1 cellular context compared by ENCODE assay signal in genomic region chr16:28526201-28527099, GRCh38.
TF ChIP-seq lines count a peak whose summit lies in the region.

No MANE protein-coding gene starts in this region.

TF ChIP-seq in HepG2, 621 proteins besides CTCF, POLR2A, EP300 and RAD21 (continued from another document and continues in another):
- TF ChIP-seq REST (IDR thresholded peaks at IDR 0.05; ENCODE audit: borderline replicate concordance in 1 of 2, low read depth in 1 of 2, low read length in 2 of 2): peak in 1 of 2 experiments; percentile 52; a peak in 1 of 4 replicates
- TF ChIP-seq GPN1 (CRISPR knock-in tag; IDR thresholded peaks at IDR 0.05; ENCODE audit: borderline replicate concordance): no peak
- peak; percentile 72; the same call in 1 of the 2 replicates for TF ChIP-seq ZNF543 (CRISPR knock-in tag; IDR thresholded peaks at IDR 0.05)
- TF ChIP-seq NFE2L2 (IDR thresholded peaks at IDR 0.05; ENCODE audit: low read length): no peak
- TF ChIP-seq, protein P1, sequence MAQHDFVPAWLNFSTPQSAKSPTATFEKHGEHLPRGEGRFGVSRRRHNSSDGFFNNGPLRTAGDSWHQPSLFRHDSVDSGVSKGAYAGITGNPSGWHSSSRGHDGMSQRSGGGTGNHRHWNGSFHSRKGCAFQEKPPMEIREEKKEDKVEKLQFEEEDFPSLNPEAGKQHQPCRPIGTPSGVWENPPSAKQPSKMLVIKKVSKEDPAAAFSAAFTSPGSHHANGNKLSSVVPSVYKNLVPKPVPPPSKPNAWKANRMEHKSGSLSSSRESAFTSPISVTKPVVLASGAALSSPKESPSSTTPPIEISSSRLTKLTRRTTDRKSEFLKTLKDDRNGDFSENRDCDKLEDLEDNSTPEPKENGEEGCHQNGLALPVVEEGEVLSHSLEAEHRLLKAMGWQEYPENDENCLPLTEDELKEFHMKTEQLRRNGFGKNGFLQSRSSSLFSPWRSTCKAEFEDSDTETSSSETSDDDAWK (CRISPR knock-in tag; IDR thresholded peaks at IDR 0.05): no peak
- no peak; the same call in 1 of the 2 replicates for TF ChIP-seq GABPB1 (CRISPR knock-in tag; IDR thresholded peaks at IDR 0.05)
- TF ChIP-seq ZNF691 (CRISPR knock-in tag; IDR thresholded peaks at IDR 0.05; ENCODE audit: borderline replicate concordance, low read depth): peak; percentile 77
- no peak for TF ChIP-seq ZIK1 (CRISPR knock-in tag; IDR thresholded peaks at IDR 0.05; ENCODE audit: borderline replicate concordance, low read depth)
- no peak; the same call in 1 of the 2 replicates for TF ChIP-seq ZNF292 (CRISPR knock-in tag; IDR thresholded peaks at IDR 0.05; ENCODE audit: borderline replicate concordance, low read depth)
- no peak for TF ChIP-seq HCFC1 (IDR thresholded peaks at IDR 0.05; ENCODE audit: low read depth, low read length)
- peak; percentile 56; the same call in 1 of the 2 replicates for TF ChIP-seq AKAP8 (CRISPR knock-in tag; IDR thresholded peaks at IDR 0.05)
- no peak for TF ChIP-seq SOX6 (IDR thresholded peaks at IDR 0.05)
- TF ChIP-seq SOX6 (CRISPR knock-in tag; IDR thresholded peaks at IDR 0.05): peak; percentile 99
- no peak for TF ChIP-seq HNRNPH1 (optimal IDR thresholded peaks at IDR 0.05; ENCODE audit: low read depth, low read length)
- peak; percentile 99 for TF ChIP-seq ZBTB3 (CRISPR knock-in tag; IDR thresholded peaks at IDR 0.05; ENCODE audit: borderline replicate concordance, low read depth)
- no peak for TF ChIP-seq E2F1 (CRISPR knock-in tag; IDR thresholded peaks at IDR 0.05)
- TF ChIP-seq RELA (CRISPR knock-in tag; IDR thresholded peaks at IDR 0.05): 0 out of 2 replicates have a peak, but pooled peaks have one; percentile 22
- no peak; the same call in 1 of the 2 replicates for TF ChIP-seq ZNF777 (CRISPR knock-in tag; IDR thresholded peaks at IDR 0.05)
- no peak for TF ChIP-seq HOXA9 (CRISPR knock-in tag; IDR thresholded peaks at IDR 0.05; ENCODE audit: borderline replicate concordance)
- TF ChIP-seq ZNF615 (CRISPR knock-in tag; IDR thresholded peaks at IDR 0.05; ENCODE audit: borderline replicate concordance): no peak
- no peak for TF ChIP-seq ONECUT2 (CRISPR knock-in tag; IDR thresholded peaks at IDR 0.05)
- TF ChIP-seq WIZ (CRISPR knock-in tag; IDR thresholded peaks at IDR 0.05): peak; percentile 88
- TF ChIP-seq HMGA1 (CRISPR knock-in tag; conservative IDR thresholded peaks at IDR 0.05): no peak
- peak; percentile 85 for TF ChIP-seq IRF2 (CRISPR knock-in tag; IDR thresholded peaks at IDR 0.05)
- no peak for TF ChIP-seq HNRNPK (IDR thresholded peaks at IDR 0.05; ENCODE audit: low read depth, low read length, poor library complexity, severe bottlenecking)
- no peak for TF ChIP-seq ZNF333 (CRISPR knock-in tag; IDR thresholded peaks at IDR 0.05; ENCODE audit: borderline replicate concordance)
- TF ChIP-seq, protein P2, sequence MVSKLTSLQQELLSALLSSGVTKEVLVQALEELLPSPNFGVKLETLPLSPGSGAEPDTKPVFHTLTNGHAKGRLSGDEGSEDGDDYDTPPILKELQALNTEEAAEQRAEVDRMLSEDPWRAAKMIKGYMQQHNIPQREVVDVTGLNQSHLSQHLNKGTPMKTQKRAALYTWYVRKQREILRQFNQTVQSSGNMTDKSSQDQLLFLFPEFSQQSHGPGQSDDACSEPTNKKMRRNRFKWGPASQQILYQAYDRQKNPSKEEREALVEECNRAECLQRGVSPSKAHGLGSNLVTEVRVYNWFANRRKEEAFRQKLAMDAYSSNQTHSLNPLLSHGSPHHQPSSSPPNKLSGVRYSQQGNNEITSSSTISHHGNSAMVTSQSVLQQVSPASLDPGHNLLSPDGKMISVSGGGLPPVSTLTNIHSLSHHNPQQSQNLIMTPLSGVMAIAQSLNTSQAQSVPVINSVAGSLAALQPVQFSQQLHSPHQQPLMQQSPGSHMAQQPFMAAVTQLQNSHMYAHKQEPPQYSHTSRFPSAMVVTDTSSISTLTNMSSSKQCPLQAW (CRISPR knock-in tag; IDR thresholded peaks at IDR 0.05): peak; percentile 89
- TF ChIP-seq, protein P3, sequence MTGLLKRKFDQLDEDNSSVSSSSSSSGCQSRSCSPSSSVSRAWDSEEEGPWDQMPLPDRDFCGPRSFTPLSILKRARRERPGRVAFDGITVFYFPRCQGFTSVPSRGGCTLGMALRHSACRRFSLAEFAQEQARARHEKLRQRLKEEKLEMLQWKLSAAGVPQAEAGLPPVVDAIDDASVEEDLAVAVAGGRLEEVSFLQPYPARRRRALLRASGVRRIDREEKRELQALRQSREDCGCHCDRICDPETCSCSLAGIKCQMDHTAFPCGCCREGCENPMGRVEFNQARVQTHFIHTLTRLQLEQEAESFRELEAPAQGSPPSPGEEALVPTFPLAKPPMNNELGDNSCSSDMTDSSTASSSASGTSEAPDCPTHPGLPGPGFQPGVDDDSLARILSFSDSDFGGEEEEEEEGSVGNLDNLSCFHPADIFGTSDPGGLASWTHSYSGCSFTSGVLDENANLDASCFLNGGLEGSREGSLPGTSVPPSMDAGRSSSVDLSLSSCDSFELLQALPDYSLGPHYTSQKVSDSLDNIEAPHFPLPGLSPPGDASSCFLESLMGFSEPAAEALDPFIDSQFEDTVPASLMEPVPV (CRISPR knock-in tag; IDR thresholded peaks at IDR 0.05): peak; percentile 82; the same call in 1 of the 2 replicates
- TF ChIP-seq CREBL2 (CRISPR knock-in tag; IDR thresholded peaks at IDR 0.05; ENCODE audit: borderline replicate concordance): no peak
- TF ChIP-seq GTF3A (CRISPR knock-in tag; conservative IDR thresholded peaks at IDR 0.05): no peak
- TF ChIP-seq GABPA (IDR thresholded peaks at IDR 0.05; ENCODE audit: low read depth, low read length): no peak
- TF ChIP-seq GABPA (CRISPR knock-in tag; IDR thresholded peaks at IDR 0.05; ENCODE audit: low read depth): 0 out of 2 replicates have a peak, but pooled peaks have one; percentile 35
- no peak for TF ChIP-seq ZFP36 (IDR thresholded peaks at IDR 0.05; ENCODE audit: borderline replicate concordance, low read depth, low read length, partially characterized antibody)
- no peak for TF ChIP-seq ZNF33A (CRISPR knock-in tag; IDR thresholded peaks at IDR 0.05; ENCODE audit: borderline replicate concordance)
- TF ChIP-seq RNF2 (conservative IDR thresholded peaks at IDR 0.05; ENCODE audit: low read depth): no peak
- no peak for TF ChIP-seq ZNF207 (IDR thresholded peaks at IDR 0.05; ENCODE audit: borderline replicate concordance)
- TF ChIP-seq MBD4 (IDR thresholded peaks at IDR 0.05; ENCODE audit: borderline replicate concordance, low read length): no peak
- TF ChIP-seq SRSF1 (optimal IDR thresholded peaks at IDR 0.05; ENCODE audit: low read depth, low read length): no peak
- no peak for TF ChIP-seq KIAA2018 (CRISPR knock-in tag; IDR thresholded peaks at IDR 0.05; ENCODE audit: borderline replicate concordance)
- no peak for TF ChIP-seq ZNF672 (CRISPR knock-in tag; IDR thresholded peaks at IDR 0.05)
- TF ChIP-seq ZNF776 (CRISPR knock-in tag; IDR thresholded peaks at IDR 0.05): no peak
- no peak for TF ChIP-seq MTERF4 (CRISPR knock-in tag; IDR thresholded peaks at IDR 0.05)
- peak; percentile 95 for TF ChIP-seq RARA (CRISPR knock-in tag; IDR thresholded peaks at IDR 0.05)
- TF ChIP-seq ZSCAN21 (CRISPR knock-in tag; IDR thresholded peaks at IDR 0.05; ENCODE audit: borderline replicate concordance): no peak
